ENCODE assay signal across 13 cellular contexts in the genomic region with DNA sequence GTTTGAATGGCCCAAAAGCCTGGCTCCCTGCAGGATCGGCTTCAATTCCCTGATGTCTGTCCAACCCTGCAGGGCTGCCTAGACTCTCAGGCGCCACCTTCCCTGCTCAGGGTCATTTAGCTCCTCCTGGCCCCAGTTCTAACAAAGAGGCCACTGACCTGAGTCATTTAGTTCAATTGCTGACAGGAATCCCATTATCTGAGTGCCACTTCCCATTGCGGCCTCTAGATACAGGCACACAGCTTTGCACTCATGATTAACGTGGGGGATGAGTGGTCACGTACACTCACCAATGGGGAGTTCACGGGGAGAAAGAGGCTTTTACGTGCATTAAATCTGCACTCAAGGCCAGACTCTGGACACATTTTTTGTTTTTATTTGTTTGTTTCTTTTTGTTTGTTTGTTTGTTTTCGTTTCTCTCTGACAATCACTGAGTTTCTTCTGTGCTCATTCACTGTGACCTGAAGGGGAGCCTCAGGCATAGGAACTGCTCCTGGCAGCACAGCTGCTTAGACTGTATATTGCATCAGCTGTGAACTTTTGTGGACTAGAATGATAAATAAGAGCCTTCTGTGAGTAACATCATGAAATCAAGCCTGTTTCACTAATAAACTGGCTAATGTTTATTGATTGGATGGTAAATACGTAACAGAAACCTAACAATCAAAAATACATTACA.
DNase-seq lines count a peak whose midpoint lies in the region; ATAC-seq and TF ChIP-seq lines count a peak whose summit lies in the region.
"Had no signal": no experiment of that assay in that cellular context is flagged by ENCODE, and none has a peak within 500 bp of the region (broad histone marks: within the 10 kb centered on the region; RNA-seq: fewer than 3 reads in every experiment).

No MANE protein-coding gene starts in this region.

- no peak for TF ChIP-seq EP300 in upper lobe of left lung (IDR thresholded peaks at IDR 0.05)

- no peaks in the 10 kb centered on the region for H3K27me3 Mint-ChIP-seq in activated CD8-positive, alpha-beta T cell treated with anti-CD3 and anti-CD28 coated beads for 36 hours
- H3K27me3 Mint-ChIP-seq in activated CD4-positive, alpha-beta memory T cell treated with anti-CD3 and anti-CD28 coated beads for 36 hours = no peaks in the 10 kb centered on the region

- H3K27ac Mint-ChIP-seq in activated CD8-positive, alpha-beta T cell treated with anti-CD3 and anti-CD28 coated beads for 36 hours = no peak overlapping the region
- no peak overlapping the region for H3K27ac Mint-ChIP-seq in activated CD4-positive, alpha-beta memory T cell treated with anti-CD3 and anti-CD28 coated beads for 36 hours

- H3K4me3 ChIP-seq in adrenal gland (no peak overlapping the region), upper lobe of left lung (no peak overlapping the region)
- H3K4me3 ChIP-seq: suprapubic skin had no signal

- POLR2A ChIA-PET in activated CD8-positive, alpha-beta T cell treated with anti-CD3 and anti-CD28 coated beads for 36 hours (lab: Charles Lee) = no interaction called here
- POLR2A ChIA-PET in activated CD4-positive, alpha-beta memory T cell treated with anti-CD3 and anti-CD28 coated beads for 36 hours (lab: Charles Lee) = no interaction called here

- H3K27me3 ChIP-seq in adrenal gland (no peaks in the 10 kb centered on the region), layer of hippocampus (ENCODE audit: control insufficient read depth, insufficient read depth, low read length) (no peaks in the 10 kb centered on the region), upper lobe of left lung (no peaks in the 10 kb centered on the region)
- H3K27me3 ChIP-seq: suprapubic skin had no signal

- H3K27ac ChIP-seq in adrenal gland (peak overlapping the region in 4 of 5 donors; percentile 4 to 66 (median 41)), layer of hippocampus (ENCODE audit: low read depth, low read length) (peak overlapping the region; percentile 30), upper lobe of left lung (no peak overlapping the region)
- H3K27ac ChIP-seq: suprapubic skin had no signal

- no peaks in the 10 kb centered on the region for H3K36me3 Mint-ChIP-seq in activated CD8-positive, alpha-beta T cell treated with anti-CD3 and anti-CD28 coated beads for 36 hours (ENCODE audit: low read depth)
- no peaks in the 10 kb centered on the region for H3K36me3 Mint-ChIP-seq in activated CD4-positive, alpha-beta memory T cell treated with anti-CD3 and anti-CD28 coated beads for 36 hours

- peaks cover 3% of the 10 kb centered on the region for H3K9me3 Mint-ChIP-seq in activated CD8-positive, alpha-beta T cell treated with anti-CD3 and anti-CD28 coated beads for 36 hours
- peaks cover 11% of the 10 kb centered on the region for H3K9me3 Mint-ChIP-seq in activated CD4-positive, alpha-beta memory T cell treated with anti-CD3 and anti-CD28 coated beads for 36 hours

- DNase-seq in A172 (ENCODE audit: low spot score) (peak; percentile 66), NCI-H1092 treated with DMSO at 0.1 percent for 48 hours (lab: John Stamatoyannopoulos, UW) (peak; percentile 1), adrenal gland (peak; percentile 29 to 85 (median 80)), upper lobe of left lung (no peak)
- no peak for DNase-seq in central memory CD4-positive, alpha-beta T cell
- no peak for DNase-seq in activated CD8-positive, alpha-beta T cell treated with anti-CD3 and anti-CD28 coated beads for 36 hours
- no peak for DNase-seq in activated CD4-positive, alpha-beta memory T cell treated with anti-CD3 and anti-CD28 coated beads for 36 hours
- DNase-seq: activated gamma-delta T cell; effector memory CD4-positive, alpha-beta T cell; EL; stimulated activated CD4-positive, alpha-beta T cell treated with anti-CD3 and anti-CD28 coated beads, Interleukin-2, amount 100 ng/mL, for 48 hours had no signal

- H3K4me3 Mint-ChIP-seq in activated CD8-positive, alpha-beta T cell treated with anti-CD3 and anti-CD28 coated beads for 36 hours = no peak overlapping the region
- no peak overlapping the region for H3K4me3 Mint-ChIP-seq in activated CD4-positive, alpha-beta memory T cell treated with anti-CD3 and anti-CD28 coated beads for 36 hours

- TF ChIP-seq CTCF in adrenal gland (IDR thresholded peaks at IDR 0.05) = peak in 3 of 6 experiments; percentile 25 to 35 (median 31)
- no peak for TF ChIP-seq CTCF in activated CD8-positive, alpha-beta T cell treated with anti-CD3 and anti-CD28 coated beads for 36 hours (IDR thresholded peaks at IDR 0.05)
- TF ChIP-seq CTCF in upper lobe of left lung (IDR thresholded peaks at IDR 0.05) = no peak

- no peak for ATAC-seq in activated CD8-positive, alpha-beta T cell treated with anti-CD3 and anti-CD28 coated beads for 36 hours
- no peak for ATAC-seq in upper lobe of left lung (ENCODE audit: low FRiP score in 2 of 2)

- peaks cover 0 to 5% of the 10 kb centered on the region in 2 donors for H3K4me1 ChIP-seq in adrenal gland (replicated peaks in 1 of 2)
- no peaks in the 10 kb centered on the region for H3K4me1 ChIP-seq in upper lobe of left lung
- H3K4me1 ChIP-seq: suprapubic skin had no signal

- H3K9me3 ChIP-seq in adrenal gland (replicated peaks in 1 of 3) (peaks cover 0 to 4% (median 0%) of the 10 kb centered on the region in 3 donors), upper lobe of left lung (no peaks in the 10 kb centered on the region)
- H3K9me3 ChIP-seq: suprapubic skin had no signal

- CTCF ChIA-PET in activated CD8-positive, alpha-beta T cell treated with anti-CD3 and anti-CD28 coated beads for 36 hours (lab: Charles Lee) = no interaction called here
- CTCF ChIA-PET in activated CD4-positive, alpha-beta memory T cell treated with anti-CD3 and anti-CD28 coated beads for 36 hours (lab: Charles Lee) = no interaction called here

- no peaks in the 10 kb centered on the region for H3K4me1 Mint-ChIP-seq in activated CD8-positive, alpha-beta T cell treated with anti-CD3 and anti-CD28 coated beads for 36 hours (ENCODE audit: low read depth)
- H3K4me1 Mint-ChIP-seq in activated CD4-positive, alpha-beta memory T cell treated with anti-CD3 and anti-CD28 coated beads for 36 hours (ENCODE audit: low read depth) = no peaks in the 10 kb centered on the region

- WGBS in adrenal gland, 4 donors = 15 to 23% (median 21%) methylated on average over 9 of the region's 9 CpGs
- WGBS in upper lobe of left lung, 2 donors = 26 to 30% methylated on average over 9 of the region's 9 CpGs

- no peaks in the 10 kb centered on the region for H3K36me3 ChIP-seq in adrenal gland (replicated peaks in 1 of 2)
- no peaks in the 10 kb centered on the region for H3K36me3 ChIP-seq in upper lobe of left lung
- H3K36me3 ChIP-seq: suprapubic skin had no signal

- intact Hi-C loops in adrenal gland (cut with DNase I) = no loop called here
- intact Hi-C loops in activated CD8-positive, alpha-beta T cell treated with anti-CD3 and anti-CD28 coated beads for 36 hours (cut with micrococcal nuclease) = no loop called here
- intact Hi-C loops in activated CD4-positive, alpha-beta memory T cell treated with anti-CD3 and anti-CD28 coated beads for 36 hours (cut with micrococcal nuclease) = no loop called here

- TF ChIP-seq POLR2A in adrenal gland (IDR thresholded peaks at IDR 0.05) (no peak), upper lobe of left lung (IDR thresholded peaks at IDR 0.05) (no peak)

Comparison
In these comparisons a context has a peak if more than half of its experiments do, and no peak if none do; other contexts are left out.
1. DNase-seq: peak in A172 (single experiment), NCI-H1092 treated with DMSO at 0.1 percent for 48 hours (single experiment) and adrenal gland (7 of 7); none in central memory CD4-positive, alpha-beta T cell (single experiment), activated CD8-positive, alpha-beta T cell treated with anti-CD3 and anti-CD28 coated beads for 36 hours (single experiment), upper lobe of left lung (0 of 2) and activated CD4-positive, alpha-beta memory T cell treated with anti-CD3 and anti-CD28 coated beads for 36 hours (single experiment).
2. H3K27ac ChIP-seq: peak in adrenal gland (4 of 5) and layer of hippocampus (single experiment); none in upper lobe of left lung (0 of 4).